8 cellular contexts compared by ENCODE assay signal in genomic region chr1:156245451-156246232, GRCh38. TPM values are rescaled to one million over a fixed set of nuclear protein-coding genes. Genes with fewer than 3 reads are reported as not detected.
DNase-seq lines count a peak whose midpoint lies in the region; ATAC-seq, FAIRE-seq and TF ChIP-seq lines count a peak whose summit lies in the region.

No MANE protein-coding gene starts in this region.

- intact Hi-C loops in CD14-positive monocyte (cut with micrococcal nuclease), result no loop called here
- intact Hi-C loops in activated CD4-positive, alpha-beta T cell treated with anti-CD3 and anti-CD28 coated beads, Interleukin-2, amount 10 ng/mL, durations not matched to agents 24 days and 14 days (cut with micrococcal nuclease), result no loop called here
- intact Hi-C loops in esophagus muscularis mucosa (cut with DNase I), result no loop called here
- intact Hi-C loops in gastrocnemius medialis (cut with DNase I; ENCODE audit: low total_unique reads), result no loop called here

- peaks cover 5 to 38% (median 31%) of the 10 kb centered on the region in 4 donors for H3K36me3 ChIP-seq in esophagus muscularis mucosa
- H3K36me3 ChIP-seq in gastrocnemius medialis, result peaks cover 0 to 23% of the 10 kb centered on the region in 2 donors

- peaks cover 14% of the 10 kb centered on the region for H3K4me1 Mint-ChIP-seq in CD14-positive monocyte
- H3K4me1 Mint-ChIP-seq in activated CD4-positive, alpha-beta T cell treated with anti-CD3 and anti-CD28 coated beads, Interleukin-2, amount 10 ng/mL, durations not matched to agents 24 days and 14 days, result peaks cover 14% of the 10 kb centered on the region

- FAIRE-seq in GM19239 (lab: Jason Lieb, UNC), result peak; percentile 73

- 17% methylated on average over 4 of the region's 69 CpGs for WGBS in esophagus muscularis mucosa

- peak; percentile 10 to 15 for ATAC-seq in gastrocnemius medialis
- ATAC-seq in HG03354 (IDR thresholded peaks at IDR 0.05; ENCODE audit: poor library complexity, severe bottlenecking, unreplicated experiment), result no peak
- no peak for ATAC-seq in HG03378 (IDR thresholded peaks at IDR 0.05; ENCODE audit: unreplicated experiment)

- peak overlapping the region; percentile 61 to 90 for H3K4me3 Mint-ChIP-seq in CD14-positive monocyte
- peak overlapping the region; percentile 80 for H3K4me3 Mint-ChIP-seq in activated CD4-positive, alpha-beta T cell treated with anti-CD3 and anti-CD28 coated beads, Interleukin-2, amount 10 ng/mL, durations not matched to agents 24 days and 14 days

- H3K27ac Mint-ChIP-seq in CD14-positive monocyte, result no peak overlapping the region
- H3K27ac Mint-ChIP-seq in activated CD4-positive, alpha-beta T cell treated with anti-CD3 and anti-CD28 coated beads, Interleukin-2, amount 10 ng/mL, durations not matched to agents 24 days and 14 days, result peak overlapping the region; percentile 54

- no peak for TF ChIP-seq EP300 in esophagus muscularis mucosa (IDR thresholded peaks at IDR 0.05)

- H3K27me3 ChIP-seq in esophagus muscularis mucosa (peaks cover 0 to 33% (median 8%) of the 10 kb centered on the region in 4 donors), gastrocnemius medialis (peaks cover 17 to 20% (median 20%) of the 10 kb centered on the region in 3 donors)

- in situ Hi-C loops in gastrocnemius medialis (cut with MboI; ENCODE audit: low sequenced_read_pairs in 4 of 4), result no loop called here

- no peaks in the 10 kb centered on the region for H3K9me3 ChIP-seq in esophagus muscularis mucosa
- H3K9me3 ChIP-seq in gastrocnemius medialis, result no peaks in the 10 kb centered on the region

- peaks cover 0 to 9% (median 0%) of the 10 kb centered on the region in 7 donors for H3K9me3 Mint-ChIP-seq in CD14-positive monocyte
- H3K9me3 Mint-ChIP-seq in activated CD4-positive, alpha-beta T cell treated with anti-CD3 and anti-CD28 coated beads, Interleukin-2, amount 10 ng/mL, durations not matched to agents 24 days and 14 days, result no peaks in the 10 kb centered on the region

- no peak overlapping the region for H3K27ac ChIP-seq in esophagus muscularis mucosa (replicated peaks in 1 of 4)
- no peak overlapping the region for H3K27ac ChIP-seq in gastrocnemius medialis

- H3K36me3 Mint-ChIP-seq in CD14-positive monocyte, result peaks cover 28 to 38% of the 10 kb centered on the region in 2 donors
- H3K36me3 Mint-ChIP-seq in activated CD4-positive, alpha-beta T cell treated with anti-CD3 and anti-CD28 coated beads, Interleukin-2, amount 10 ng/mL, durations not matched to agents 24 days and 14 days (ENCODE audit: low read depth), result peaks cover 15% of the 10 kb centered on the region

- TF ChIP-seq POLR2A in esophagus muscularis mucosa (IDR thresholded peaks at IDR 0.05; ENCODE audit: low read depth), result no peak
- no peak for TF ChIP-seq POLR2A in gastrocnemius medialis (IDR thresholded peaks at IDR 0.05)

- TF ChIP-seq CTCF in CD14-positive monocyte (IDR thresholded peaks at IDR 0.05) (no peak), esophagus muscularis mucosa (IDR thresholded peaks at IDR 0.05) (no peak), gastrocnemius medialis (IDR thresholded peaks at IDR 0.05 in 4 of 5, conservative IDR thresholded peaks at IDR 0.05 in 1 of 5) (no peak)

- peak overlapping the region; percentile 35 to 52 (median 38) for H3K4me3 ChIP-seq in esophagus muscularis mucosa
- peak overlapping the region; percentile 13 to 31 (median 29) for H3K4me3 ChIP-seq in gastrocnemius medialis

- DNase-seq in CD14-positive monocyte (ENCODE audit: low spot score) (no peak), GM19239 (ENCODE audit: insufficient read length, low spot score) (peak; percentile 50), esophagus muscularis mucosa (ENCODE audit: extremely low spot score) (no peak), gastrocnemius medialis (no peak), inferior parietal cortex (ENCODE audit: extremely low spot score) (no peak)
- peak; percentile 81 for DNase-seq in activated CD4-positive, alpha-beta T cell treated with anti-CD3 and anti-CD28 coated beads, Interleukin-2, amount 10 ng/mL, durations not matched to agents 24 days and 14 days

- H3K27me3 Mint-ChIP-seq in CD14-positive monocyte (ENCODE audit: low read depth in 3 of 3), result peaks cover 21 to 40% (median 35%) of the 10 kb centered on the region in 3 donors
- no peaks in the 10 kb centered on the region for H3K27me3 Mint-ChIP-seq in activated CD4-positive, alpha-beta T cell treated with anti-CD3 and anti-CD28 coated beads, Interleukin-2, amount 10 ng/mL, durations not matched to agents 24 days and 14 days

- H3K4me1 ChIP-seq in esophagus muscularis mucosa (peaks cover 28 to 39% (median 32%) of the 10 kb centered on the region in 4 donors), gastrocnemius medialis (peaks cover 7 to 10% of the 10 kb centered on the region in 2 donors)

RNA-seq across cellular contexts. Expression of gene PAQR6, which starts 2.2 kb away (rescaled TPM):
- not detected for polyA plus RNA-seq in CD14-positive monocyte
- total RNA-seq in activated CD4-positive, alpha-beta T cell treated with anti-CD3 and anti-CD28 coated beads, Interleukin-2, amount 10 ng/mL, durations not matched to agents 24 days and 14 days, result 4.2 and 4.6 TPM in 2 replicates
- 1 to 10 TPM; 2.2 to 2.9 (median 2.7) TPM for total RNA-seq in esophagus muscularis mucosa
- total RNA-seq in gastrocnemius medialis, result under 1 TPM in 2 of 4 donors, not detected in 2; 0.16 to 0.46 TPM

RNA-seq across cellular contexts. Expression of gene BGLAP, which starts 3.7 kb away (rescaled TPM):
- polyA plus RNA-seq in CD14-positive monocyte, result not detected
- 1.9 and 2.3 TPM in 2 replicates for total RNA-seq in activated CD4-positive, alpha-beta T cell treated with anti-CD3 and anti-CD28 coated beads, Interleukin-2, amount 10 ng/mL, durations not matched to agents 24 days and 14 days
- 1 to 10 TPM in 1 of 4 donors, not detected in 3; 2.4 TPM for total RNA-seq in esophagus muscularis mucosa
- total RNA-seq in gastrocnemius medialis, result not detected

RNA-seq across cellular contexts. Expression of gene PMF1, which starts 32.8 kb away (rescaled TPM):
- polyA plus RNA-seq in CD14-positive monocyte, result 10 to 100 TPM; 86.1 to 90.4 TPM
- total RNA-seq in activated CD4-positive, alpha-beta T cell treated with anti-CD3 and anti-CD28 coated beads, Interleukin-2, amount 10 ng/mL, durations not matched to agents 24 days and 14 days, result 107 and 113 TPM in 2 replicates
- total RNA-seq in esophagus muscularis mucosa (10 to 100 TPM; 45.0 to 60.4 (median 50.2) TPM), gastrocnemius medialis (100 to 1,000 TPM in 2 of 4 donors, 10 to 100 TPM in 2; 73.3 to 119 (median 89.9) TPM)

RNA-seq across cellular contexts. Expression of gene SMG5, which starts 37.0 kb away (rescaled TPM):
- polyA plus RNA-seq in CD14-positive monocyte, result 1 to 10 TPM; 4.4 to 7.0 TPM
- 93.8 and 95.8 TPM in 2 replicates for total RNA-seq in activated CD4-positive, alpha-beta T cell treated with anti-CD3 and anti-CD28 coated beads, Interleukin-2, amount 10 ng/mL, durations not matched to agents 24 days and 14 days
- 10 to 100 TPM; 52.3 to 96.1 (median 69.4) TPM for total RNA-seq in esophagus muscularis mucosa
- 10 to 100 TPM; 47.4 to 83.1 (median 62.7) TPM for total RNA-seq in gastrocnemius medialis

RNA-seq across cellular contexts. Expression of gene TMEM79, which starts 38.5 kb away (rescaled TPM):
- 1 to 10 TPM; 1.2 to 1.4 TPM for polyA plus RNA-seq in CD14-positive monocyte
- 8.6 and 9.3 TPM in 2 replicates for total RNA-seq in activated CD4-positive, alpha-beta T cell treated with anti-CD3 and anti-CD28 coated beads, Interleukin-2, amount 10 ng/mL, durations not matched to agents 24 days and 14 days
- total RNA-seq in esophagus muscularis mucosa, result 1 to 10 TPM in 3 of 4 donors, under 1 TPM in 1; 0.99 to 3.2 (median 1.9) TPM
- total RNA-seq in gastrocnemius medialis, result 1 to 10 TPM in 1 of 4 donors, under 1 TPM in 3; 0.20 to 1.5 (median 0.68) TPM

Comparison
In these comparisons a context has a peak if more than half of its experiments do, and no peak if none do; other contexts are left out.
1. DNase-seq: peak in GM19239 (single experiment) and activated CD4-positive, alpha-beta T cell treated with anti-CD3 and anti-CD28 coated beads, Interleukin-2, amount 10 ng/mL, durations not matched to agents 24 days and 14 days (single experiment); none in CD14-positive monocyte (single experiment), esophagus muscularis mucosa (single experiment), gastrocnemius medialis (0 of 2) and inferior parietal cortex (single experiment).
2. ATAC-seq: peak in gastrocnemius medialis (2 of 2); none in HG03354 (single experiment) and HG03378 (single experiment).